In genomic region chr1:182029002-182029378, GRCh38 we compare ENCODE assay signal across 1 cellular context.
TF ChIP-seq lines count a peak whose summit lies in the region.

No MANE protein-coding gene starts in this region.

TF ChIP-seq in GM23338, 12 proteins besides CTCF, POLR2A, EP300 and RAD21 (continued from another document):
- TF ChIP-seq REST (IDR thresholded peaks at IDR 0.05; ENCODE audit: unreplicated experiment), result no peak
- TF ChIP-seq POLR2AphosphoS5 (IDR thresholded peaks at IDR 0.05; ENCODE audit: low read depth), result no peak
- no peak for TF ChIP-seq ZNF114 (CRISPR knock-in tag; IDR thresholded peaks at IDR 0.05)
- TF ChIP-seq JUNB (IDR thresholded peaks at IDR 0.05; ENCODE audit: unreplicated experiment), result no peak
- TF ChIP-seq STAT1 (IDR thresholded peaks at IDR 0.05; ENCODE audit: unreplicated experiment), result no peak
